8 cellular contexts compared by ENCODE assay signal in the genomic region with DNA sequence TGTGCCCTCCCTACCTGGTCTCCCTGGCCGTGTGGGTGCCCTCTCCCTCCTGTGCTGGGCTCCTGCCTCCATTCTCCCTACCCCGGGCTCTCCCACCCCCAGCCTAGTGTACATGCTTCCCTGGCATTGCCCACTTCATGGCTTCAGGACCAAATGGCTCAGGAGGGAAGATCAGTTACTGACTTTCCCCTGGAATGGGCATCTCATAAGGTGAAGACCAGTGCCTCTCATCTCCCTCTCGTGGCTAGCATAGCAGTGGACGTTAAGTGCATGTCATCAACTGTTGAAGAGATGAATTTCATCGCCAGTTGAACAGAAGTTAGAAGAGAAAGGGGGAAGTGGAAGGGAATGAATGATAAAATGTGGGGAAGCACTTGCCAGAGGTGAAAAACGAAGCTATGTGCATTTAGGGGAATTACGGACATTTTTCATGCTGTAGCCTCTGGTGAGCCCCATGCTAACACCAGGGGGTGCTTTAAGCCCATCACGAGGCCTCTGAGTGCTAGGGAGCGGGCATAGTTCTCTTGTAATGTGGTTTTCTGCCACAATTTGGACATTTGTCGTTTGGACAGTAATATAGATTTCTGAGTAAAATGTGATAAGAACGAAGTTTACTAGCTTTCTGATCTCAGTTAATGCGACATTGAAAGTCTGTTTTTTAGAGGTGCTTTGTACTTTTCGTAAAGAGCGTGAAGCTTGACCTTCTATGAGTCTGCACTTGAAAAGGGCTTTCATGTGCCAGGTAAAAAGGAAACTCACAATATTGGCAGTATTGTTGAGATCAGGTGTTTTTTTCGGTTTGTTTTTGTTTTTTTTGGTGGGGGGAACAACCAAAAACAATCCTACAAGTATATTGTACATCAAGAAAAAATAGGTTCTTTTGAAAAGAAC. TPM values are rescaled to one million over a fixed set of nuclear protein-coding genes. Genes with fewer than 3 reads are reported as not detected.
DNase-seq lines count a peak whose midpoint lies in the region; ATAC-seq and TF ChIP-seq lines count a peak whose summit lies in the region.

No MANE protein-coding gene starts in this region.

- no peaks in the 10 kb centered on the region for H3K9me3 ChIP-seq in CD8-positive, alpha-beta T cell (ENCODE audit: low read length)
- H3K9me3 ChIP-seq in HEK293 (ENCODE audit: control insufficient read depth, insufficient read depth, low read depth, low read length) (no peaks in the 10 kb centered on the region), OCI-LY7 (ENCODE audit: low read length) (no peaks in the 10 kb centered on the region)

- H3K9me3 Mint-ChIP-seq in CD8-positive, alpha-beta T cell = no peaks in the 10 kb centered on the region
- peaks cover 6% of the 10 kb centered on the region for H3K9me3 Mint-ChIP-seq in activated T-helper 1 cell treated with anti-CD3 and anti-CD28 coated beads, Interleukin-12 subunit alpha, Interleukin-12 subunit beta, Interleukin-2, Interleukin-4 antibody, amounts not matched to agents 30 ng/mL and 10 ng/mL and 1 ng/mL, durations not matched to agents 14 hours and 24 hours and 36 hours

- no TSS peak for BruUV-seq in OCI-LY7 (replicated peaks; lab: Mats Ljungman, UMichigan)

- H3K9me2 ChIP-seq in OCI-LY7 (ENCODE audit: insufficient read depth, low read length) = no peaks in the 10 kb centered on the region

- no peak overlapping the region for H3K27ac Mint-ChIP-seq in CD8-positive, alpha-beta T cell
- no peak overlapping the region for H3K27ac Mint-ChIP-seq in activated T-helper 1 cell treated with anti-CD3 and anti-CD28 coated beads, Interleukin-12 subunit alpha, Interleukin-12 subunit beta, Interleukin-2, Interleukin-4 antibody, amounts not matched to agents 30 ng/mL and 10 ng/mL and 1 ng/mL, durations not matched to agents 14 hours and 24 hours and 36 hours

- H3K36me3 ChIP-seq in CD8-positive, alpha-beta T cell (ENCODE audit: insufficient read depth, low read length) = no peaks in the 10 kb centered on the region
- no peaks in the 10 kb centered on the region; a peak in 1 of 3 replicates for H3K36me3 ChIP-seq in HEK293 (ENCODE audit: control insufficient read depth in 2 of 2, insufficient read depth in 1 of 2, low read length in 2 of 2)
- no peaks in the 10 kb centered on the region for H3K36me3 ChIP-seq in OCI-LY7 (ENCODE audit: insufficient read depth, low read length)

- CTCF ChIA-PET in CD8-positive, alpha-beta T cell (lab: Charles Lee) = interaction anchor here (0.6 to 2.0 kb wide), 29 partner anchors 9 to 951 kb away, joined by 3 to 27 read pairs (median 4); no protein-coding TSS in a partner anchor
- CTCF ChIA-PET in HEK293 (lab: Yijun Ruan, JAX) (interaction anchor here (0.6 to 5.8 kb wide), 21 partner anchors 14 to 1211 kb away, joined by 3 to 34 read pairs (median 4); no protein-coding TSS in a partner anchor), OCI-LY7 (lab: Charles Lee; ENCODE audit: unreplicated experiment) (no interaction called here)

- peaks cover 2% of the 10 kb centered on the region for H3K36me3 Mint-ChIP-seq in CD8-positive, alpha-beta T cell
- H3K36me3 Mint-ChIP-seq in activated T-helper 1 cell treated with anti-CD3 and anti-CD28 coated beads, Interleukin-12 subunit alpha, Interleukin-12 subunit beta, Interleukin-2, Interleukin-4 antibody, amounts not matched to agents 30 ng/mL and 10 ng/mL and 1 ng/mL, durations not matched to agents 14 hours and 24 hours and 36 hours (ENCODE audit: low read depth) = no peaks in the 10 kb centered on the region

- DNase-seq in CD8-positive, alpha-beta T cell = peak in 6 of 7 experiments; percentile 30 to 68 (median 58)
- DNase-seq in OCI-LY7 (ENCODE audit: low spot score) = peak; percentile 59
- peak; percentile 20 for DNase-seq in activated T-helper 1 cell treated with anti-CD3 and anti-CD28 coated beads, Interleukin-12 subunit alpha, Interleukin-12 subunit beta, Interleukin-2, Interleukin-4 antibody, amounts not matched to agents 30 ng/mL and 10 ng/mL and 1 ng/mL, durations not matched to agents 14 hours and 24 hours and 36 hours (ENCODE audit: low spot score)
- DNase-seq in globus pallidus (ENCODE audit: low spot score) = peak; percentile 36
- DNase-seq in retina = peak; percentile 47
- no peak for DNase-seq in ecto neural progenitor cell (ENCODE audit: low spot score)

- no peak overlapping the region for H2AFZ ChIP-seq in OCI-LY7 (ENCODE audit: low read length)

- H4K20me1 ChIP-seq in OCI-LY7 (ENCODE audit: insufficient read depth, low read length) = no peaks in the 10 kb centered on the region

- ATAC-seq in CD8-positive, alpha-beta T cell = peak; percentile 74
- ATAC-seq in HG02938 (IDR thresholded peaks at IDR 0.05; ENCODE audit: unreplicated experiment) = no peak

- intact Hi-C loops in CD8-positive, alpha-beta T cell (cut with DNase I, micrococcal nuclease) = loop anchor here (1.0 to 5.0 kb wide), 4 partner anchors 92 to 415 kb away; no protein-coding TSS in a partner anchor
- intact Hi-C loops in OCI-LY7 (cut with micrococcal nuclease; ENCODE audit: unreplicated experiment) = loop anchor here (5.0 kb wide), 1 partner anchor 92 kb away; no protein-coding TSS in a partner anchor
- intact Hi-C loops in activated T-helper 1 cell treated with anti-CD3 and anti-CD28 coated beads, Interleukin-12 subunit alpha, Interleukin-12 subunit beta, Interleukin-2, Interleukin-4 antibody, amounts not matched to agents 30 ng/mL and 10 ng/mL and 1 ng/mL, durations not matched to agents 14 hours and 24 hours and 36 hours (cut with micrococcal nuclease) = loop anchor here (1.0 to 2.0 kb wide), 2 partner anchors 93 to 414 kb away; no protein-coding TSS in a partner anchor

- H3K4me2 ChIP-seq in OCI-LY7 (ENCODE audit: low read length) = no peak overlapping the region

- H3K4me1 ChIP-seq in CD8-positive, alpha-beta T cell (ENCODE audit: insufficient read depth, low read length) = no peaks in the 10 kb centered on the region
- no peaks in the 10 kb centered on the region for H3K4me1 ChIP-seq in HEK293 (ENCODE audit: control insufficient read depth, insufficient read depth, low read length)
- no peaks in the 10 kb centered on the region for H3K4me1 ChIP-seq in OCI-LY7 (ENCODE audit: insufficient read depth, low read length, poor library complexity, severe bottlenecking)

- POLR2A ChIA-PET in CD8-positive, alpha-beta T cell (lab: Charles Lee) = no interaction called here
- POLR2A ChIA-PET in HEK293 (lab: Yijun Ruan, JAX) (interaction anchor here (0.6 kb wide), 1 partner anchor 89 kb away, joined by 5 read pairs; no protein-coding TSS in a partner anchor), OCI-LY7 (lab: Charles Lee) (no interaction called here)

- H3K4me3 Mint-ChIP-seq in CD8-positive, alpha-beta T cell = no peak overlapping the region
- no peak overlapping the region for H3K4me3 Mint-ChIP-seq in activated T-helper 1 cell treated with anti-CD3 and anti-CD28 coated beads, Interleukin-12 subunit alpha, Interleukin-12 subunit beta, Interleukin-2, Interleukin-4 antibody, amounts not matched to agents 30 ng/mL and 10 ng/mL and 1 ng/mL, durations not matched to agents 14 hours and 24 hours and 36 hours

- H3K4me3 ChIP-seq in CD8-positive, alpha-beta T cell (ENCODE audit: low read depth, low read length) = no peak overlapping the region
- H3K4me3 ChIP-seq in HEK293 (ENCODE audit: low read depth, low read length) (no peak overlapping the region), OCI-LY7 (ENCODE audit: low read depth, low read length, poor library complexity, severe bottlenecking) (no peak overlapping the region)

- H3K27me3 Mint-ChIP-seq in CD8-positive, alpha-beta T cell (ENCODE audit: low read depth) = no peaks in the 10 kb centered on the region
- peaks cover 5% of the 10 kb centered on the region for H3K27me3 Mint-ChIP-seq in activated T-helper 1 cell treated with anti-CD3 and anti-CD28 coated beads, Interleukin-12 subunit alpha, Interleukin-12 subunit beta, Interleukin-2, Interleukin-4 antibody, amounts not matched to agents 30 ng/mL and 10 ng/mL and 1 ng/mL, durations not matched to agents 14 hours and 24 hours and 36 hours (ENCODE audit: insufficient read depth)

- no peaks in the 10 kb centered on the region for H3K79me2 ChIP-seq in OCI-LY7 (ENCODE audit: insufficient read depth, low read depth, low read length)

- peaks cover 7% of the 10 kb centered on the region for H3K4me1 Mint-ChIP-seq in CD8-positive, alpha-beta T cell (ENCODE audit: low read depth)
- no peaks in the 10 kb centered on the region for H3K4me1 Mint-ChIP-seq in activated T-helper 1 cell treated with anti-CD3 and anti-CD28 coated beads, Interleukin-12 subunit alpha, Interleukin-12 subunit beta, Interleukin-2, Interleukin-4 antibody, amounts not matched to agents 30 ng/mL and 10 ng/mL and 1 ng/mL, durations not matched to agents 14 hours and 24 hours and 36 hours (ENCODE audit: low read depth)

- peak; percentile 73 for TF ChIP-seq CTCF in CD8-positive, alpha-beta T cell (IDR thresholded peaks at IDR 0.05)
- peak; percentile 89 for TF ChIP-seq CTCF in HEK293 (tag by site-specific recombination; IDR thresholded peaks at IDR 0.05)
- TF ChIP-seq CTCF in OCI-LY7 (conservative IDR thresholded peaks at IDR 0.05; ENCODE audit: low read length) = peak; percentile 79

- H3K27me3 ChIP-seq in CD8-positive, alpha-beta T cell (ENCODE audit: insufficient read depth, low read length) = no peaks in the 10 kb centered on the region

- H3K27ac ChIP-seq in CD8-positive, alpha-beta T cell (ENCODE audit: low read depth, low read length) = no peak overlapping the region
- H3K27ac ChIP-seq in HEK293 (ENCODE audit: extremely low read depth, low read depth, low read length) (no peak overlapping the region), OCI-LY7 (ENCODE audit: low read depth, low read length, poor library complexity, severe bottlenecking) (no peak overlapping the region)

TF ChIP-seq in HEK293, 187 proteins besides CTCF, POLR2A, EP300 and RAD21:
- TF ChIP-seq ZNF654 (tag by site-specific recombination; IDR thresholded peaks at IDR 0.05; ENCODE audit: low read depth) = peak; percentile 43
- no peak for TF ChIP-seq ZNF433 (tag by site-specific recombination; IDR thresholded peaks at IDR 0.05; ENCODE audit: low read depth)

RNA-seq across cellular contexts. Expression of a gene that starts 50.4 kb away (rescaled TPM):
- total RNA-seq in CD8-positive, alpha-beta T cell = 1 to 10 TPM; 6.1 to 8.6 TPM
- 4.3 and 8.2 TPM in 2 replicates for total RNA-seq in OCI-LY7 (2014; rRNA removed; shearing (Covaris generic))
- total RNA-seq in OCI-LY7 (2022) = 12.8 and 13.8 TPM in 2 replicates
- total RNA-seq in activated T-helper 1 cell treated with anti-CD3 and anti-CD28 coated beads, Interleukin-12 subunit alpha, Interleukin-12 subunit beta, Interleukin-2, Interleukin-4 antibody, amounts not matched to agents 30 ng/mL and 10 ng/mL and 1 ng/mL, durations not matched to agents 14 hours and 24 hours and 36 hours = 14.4 and 15.4 TPM in 2 replicates

RNA-seq across cellular contexts. Expression of a gene that starts 56.0 kb away (rescaled TPM):
- total RNA-seq in CD8-positive, alpha-beta T cell = 10 to 100 TPM; 16.3 to 25.3 TPM
- total RNA-seq in OCI-LY7 (2014; rRNA removed; shearing (Covaris generic)) = 18.0 and 19.4 TPM in 2 replicates
- total RNA-seq in OCI-LY7 (2022) = 37.7 and 49.6 TPM in 2 replicates
- total RNA-seq in activated T-helper 1 cell treated with anti-CD3 and anti-CD28 coated beads, Interleukin-12 subunit alpha, Interleukin-12 subunit beta, Interleukin-2, Interleukin-4 antibody, amounts not matched to agents 30 ng/mL and 10 ng/mL and 1 ng/mL, durations not matched to agents 14 hours and 24 hours and 36 hours = 32.4 and 35.2 TPM in 2 replicates
